24 cellular contexts compared by ENCODE assay signal in genomic region chr3:55879901-55880331, GRCh38.
DNase-seq lines count a peak whose midpoint lies in the region; ATAC-seq and TF ChIP-seq lines count a peak whose summit lies in the region.
"Had no signal": no experiment of that assay in that cellular context is flagged by ENCODE, and none has a peak within 500 bp of the region (broad histone marks: within the 10 kb centered on the region; RNA-seq: fewer than 3 reads in every experiment).

No MANE protein-coding gene starts in this region.

- CTCF ChIA-PET in WTC11 (lab: Charles Lee) = no interaction called here

- no peak for ATAC-seq in GM21367 (IDR thresholded peaks at IDR 0.05; ENCODE audit: unreplicated experiment)
- no peak for ATAC-seq in WTC11
- no peak for ATAC-seq in HG02571 (IDR thresholded peaks at IDR 0.05; ENCODE audit: unreplicated experiment)
- ATAC-seq: activated CD4-positive, alpha-beta T cell treated with anti-CD3 and anti-CD28 coated beads for 36 hours; activated T-cell treated with anti-CD3 and anti-CD28 coated beads, Interleukin-2, amount 50 U/mL, for 4 hours; HCT116; mucosa of descending colon; sciatic nerve; T-cell had no signal

- H3K9ac ChIP-seq in adipocyte (ENCODE audit: low read length) = no peak overlapping the region

- H3K27me3 Mint-ChIP-seq in WTC11 (ENCODE audit: low read depth) = no peaks in the 10 kb centered on the region
- H3K27me3 Mint-ChIP-seq: CD4-positive, CD25-positive, alpha-beta regulatory T cell; central memory CD8-positive, alpha-beta T cell had no signal

- no peaks in the 10 kb centered on the region for H3K36me3 ChIP-seq in adipocyte (ENCODE audit: control insufficient read depth, insufficient read depth, low read length, severe bottlenecking)
- H3K36me3 ChIP-seq in esophagus muscularis mucosa = no peaks in the 10 kb centered on the region

- no peak overlapping the region for H3K27ac ChIP-seq in esophagus muscularis mucosa (replicated peaks in 1 of 4)

- peaks cover 9% of the 10 kb centered on the region for H3K27me3 ChIP-seq in adipocyte (replicated peaks; ENCODE audit: control insufficient read depth, insufficient read depth, low read length)
- no peaks in the 10 kb centered on the region for H3K27me3 ChIP-seq in esophagus muscularis mucosa

- intact Hi-C loops in esophagus muscularis mucosa (cut with DNase I) = no loop called here

- TF ChIP-seq POLR2A in esophagus muscularis mucosa (IDR thresholded peaks at IDR 0.05; ENCODE audit: low read depth) = no peak

- peaks cover 39% of the 10 kb centered on the region for H3K4me1 Mint-ChIP-seq in WTC11
- H3K4me1 Mint-ChIP-seq: activated CD4-positive, alpha-beta T cell treated with anti-CD3 and anti-CD28 coated beads for 36 hours; CD4-positive, CD25-positive, alpha-beta regulatory T cell; central memory CD8-positive, alpha-beta T cell; immature natural killer cell; T-cell had no signal

- DNase-seq in H4 (ENCODE audit: low spot score) = peak; percentile 11
- DNase-seq in adipocyte (ENCODE audit: low read depth) = peak; percentile 47
- peak; percentile 70 for DNase-seq in esophagus muscularis mucosa (ENCODE audit: extremely low spot score)
- DNase-seq in renal cortical epithelial cell (ENCODE audit: low read depth) = peak; percentile 56
- DNase-seq in WTC11 (ENCODE audit: low spot score) = no peak
- DNase-seq: activated CD4-positive, alpha-beta T cell treated with anti-CD3 and anti-CD28 coated beads for 36 hours; activated naive CD4-positive, alpha-beta T cell treated with Interleukin-2 at 50 U/mL for 16 hours; activated T-cell treated with anti-CD3 and anti-CD28 coated beads, Interleukin-2, amount 50 U/mL, for 4 hours; amygdala; CD4-positive, CD25-positive, alpha-beta regulatory T cell; immature natural killer cell; KG1; mucosa of descending colon; NCI-H1694 treated with DMSO at 0.1 percent for 48 hours; NCI-H748 treated with DMSO at 0.1 percent for 48 hours; nephron progenitor cell; Right ventricle myocardium superior; substantia nigra; T-cell had no signal

- H3K9me3 Mint-ChIP-seq in WTC11 = no peaks in the 10 kb centered on the region
- H3K9me3 Mint-ChIP-seq: activated T-cell treated with anti-CD3 and anti-CD28 coated beads, Interleukin-2, amount 50 U/mL, for 4 hours; CD4-positive, CD25-positive, alpha-beta regulatory T cell; central memory CD8-positive, alpha-beta T cell; nephron progenitor cell had no signal

- WGBS in esophagus muscularis mucosa = 17% methylated on average over 2 of the region's 2 CpGs

- H3K4me1 ChIP-seq in adipocyte (ENCODE audit: control insufficient read depth, insufficient read depth, low read length) (peaks cover 5% of the 10 kb centered on the region), esophagus muscularis mucosa (peaks cover 0 to 31% (median 7%) of the 10 kb centered on the region in 4 donors)

- H3K4me3 ChIP-seq in adipocyte (ENCODE audit: low read length) = no peak overlapping the region
- H3K4me3 ChIP-seq in esophagus muscularis mucosa = no peak overlapping the region
- H3K4me3 ChIP-seq: mucosa of descending colon had no signal

- H3K9me3 ChIP-seq in adipocyte (ENCODE audit: control insufficient read depth, low read length) = no peaks in the 10 kb centered on the region
- no peaks in the 10 kb centered on the region for H3K9me3 ChIP-seq in esophagus muscularis mucosa
- H3K9me3 ChIP-seq: mucosa of descending colon had no signal

- TF ChIP-seq EP300 in esophagus muscularis mucosa (IDR thresholded peaks at IDR 0.05) = no peak

- H3K4me3 Mint-ChIP-seq in WTC11 = no peak overlapping the region
- H3K4me3 Mint-ChIP-seq: activated CD4-positive, alpha-beta T cell treated with anti-CD3 and anti-CD28 coated beads for 36 hours; activated T-cell treated with anti-CD3 and anti-CD28 coated beads, Interleukin-2, amount 50 U/mL, for 4 hours; CD4-positive, CD25-positive, alpha-beta regulatory T cell; central memory CD8-positive, alpha-beta T cell; immature natural killer cell; nephron progenitor cell; T-cell had no signal

- POLR2A ChIA-PET in WTC11 (lab: Charles Lee) = no interaction called here

- no peaks in the 10 kb centered on the region for H3K36me3 Mint-ChIP-seq in WTC11
- H3K36me3 Mint-ChIP-seq: CD4-positive, CD25-positive, alpha-beta regulatory T cell; immature natural killer cell; T-cell had no signal

- no peak overlapping the region for H3K27ac Mint-ChIP-seq in WTC11
- H3K27ac Mint-ChIP-seq: activated CD4-positive, alpha-beta T cell treated with anti-CD3 and anti-CD28 coated beads for 36 hours; CD4-positive, CD25-positive, alpha-beta regulatory T cell; immature natural killer cell; nephron progenitor cell; T-cell had no signal

- TF ChIP-seq CTCF in esophagus muscularis mucosa (IDR thresholded peaks at IDR 0.05) = no peak
- TF ChIP-seq CTCF in WTC11 (IDR thresholded peaks at IDR 0.05) = no peak

TF ChIP-seq in WTC11, 78 proteins besides CTCF, POLR2A, EP300 and RAD21 (continues in another document):
- TF ChIP-seq USF2 (CRISPR knock-in tag; IDR thresholded peaks at IDR 0.05) (no peak), GABPB1 (CRISPR knock-in tag; IDR thresholded peaks at IDR 0.05) (no peak), ERG (CRISPR knock-in tag; IDR thresholded peaks at IDR 0.05) (no peak), E2F4 (CRISPR knock-in tag; IDR thresholded peaks at IDR 0.05; ENCODE audit: borderline replicate concordance, low read depth) (no peak), ZBTB43 (CRISPR knock-in tag; IDR thresholded peaks at IDR 0.05) (no peak), HMGA2 (CRISPR knock-in tag; IDR thresholded peaks at IDR 0.05) (no peak), ZNF281 (CRISPR knock-in tag; IDR thresholded peaks at IDR 0.05) (no peak)
